ENCODE assay signal across 9 cellular contexts in genomic region chr17:17511971-17512858, GRCh38. TPM values are rescaled to one million over a fixed set of nuclear protein-coding genes. Genes with fewer than 3 reads are reported as not detected.
DNase-seq lines count a peak whose midpoint lies in the region; ATAC-seq and TF ChIP-seq lines count a peak whose summit lies in the region.
"Had no signal": no experiment of that assay in that cellular context is flagged by ENCODE, and none has a peak within 500 bp of the region (broad histone marks: within the 10 kb centered on the region; RNA-seq: fewer than 3 reads in every experiment).

No MANE protein-coding gene starts in this region.

- H3K9ac ChIP-seq in skeletal muscle tissue (ENCODE audit: low read depth in 1 of 3, low read length in 3 of 3) = peak overlapping the region in 2 of 3 donors; percentile 33 to 54

- CTCF ChIA-PET in HEK293 (lab: Yijun Ruan, JAX) = interaction anchor here (0.6 to 4.8 kb wide), 5 partner anchors 11 to 238 kb away, joined by 3 to 19 read pairs (median 4); partner anchors contain the start of gene RASD1

- TF ChIP-seq CTCF in HEK293 (tag by site-specific recombination; IDR thresholded peaks at IDR 0.05) (no peak), fibroblast of villous mesenchyme (IDR thresholded peaks at IDR 0.05; ENCODE audit: insufficient read depth, low read depth, low read length) (no peak)

- H3K36me3 ChIP-seq in HEK293 (ENCODE audit: control insufficient read depth in 2 of 2, insufficient read depth in 1 of 2, low read length in 2 of 2) = no peaks in the 10 kb centered on the region
- no peaks in the 10 kb centered on the region for H3K36me3 ChIP-seq in SJCRH30
- H3K36me3 ChIP-seq in skeletal muscle tissue (ENCODE audit: control insufficient read depth in 3 of 3, insufficient read depth in 3 of 3, low read length in 3 of 3) = no peaks in the 10 kb centered on the region

- H3K4me1 ChIP-seq in HEK293 (ENCODE audit: control insufficient read depth, insufficient read depth, low read length) = no peaks in the 10 kb centered on the region
- peaks cover 80% of the 10 kb centered on the region for H3K4me1 ChIP-seq in SJCRH30
- peaks cover 11 to 35% (median 18%) of the 10 kb centered on the region in 3 donors for H3K4me1 ChIP-seq in skeletal muscle tissue (ENCODE audit: control insufficient read depth in 3 of 3, insufficient read depth in 3 of 3, low read length in 3 of 3)

- DNase-seq in SJCRH30 = peak; percentile 90 to 92
- DNase-seq in fibroblast of villous mesenchyme (ENCODE audit: low read depth) = peak; percentile 82
- DNase-seq in ecto neural progenitor cell (ENCODE audit: low spot score) = no peak
- DNase-seq: NCI-H1694 treated with DMSO at 0.1 percent for 48 hours, testis had no signal

- no peak overlapping the region for H3K4me3 ChIP-seq in HEK293 (ENCODE audit: low read depth, low read length)
- H3K4me3 ChIP-seq in SJCRH30 = no peak overlapping the region
- H3K4me3 ChIP-seq in fibroblast of villous mesenchyme (ENCODE audit: low read depth, low read length) = no peak overlapping the region
- H3K4me3 ChIP-seq in skeletal muscle tissue (ENCODE audit: low read length in 3 of 3) = no peak overlapping the region
- H3K4me3 ChIP-seq: testis had no signal

- POLR2A ChIA-PET in HEK293 (lab: Yijun Ruan, JAX) = interaction anchor here (0.6 to 1.6 kb wide), 3 partner anchors 16 to 378 kb away, joined by 5 to 13 read pairs (median 5); partner anchors contain the start of genes PEMT and RASD1

- ATAC-seq in HG03135 (IDR thresholded peaks at IDR 0.05; ENCODE audit: unreplicated experiment) (no peak), GM19324 (IDR thresholded peaks at IDR 0.05; ENCODE audit: low FRiP score, unreplicated experiment) (no peak)

- H3K9me3 ChIP-seq in HEK293 (ENCODE audit: control insufficient read depth, insufficient read depth, low read depth, low read length) = no peaks in the 10 kb centered on the region
- H3K9me3 ChIP-seq in SJCRH30 (replicated peaks) = no peaks in the 10 kb centered on the region
- no peaks in the 10 kb centered on the region for H3K9me3 ChIP-seq in skeletal muscle tissue (ENCODE audit: control insufficient read depth in 3 of 3, low read length in 3 of 3)
- H3K9me3 ChIP-seq: testis had no signal

- H3K27me3 ChIP-seq in SJCRH30 (no peaks in the 10 kb centered on the region), skeletal muscle tissue (ENCODE audit: control insufficient read depth in 3 of 3, insufficient read depth in 3 of 3, low read length in 3 of 3) (no peaks in the 10 kb centered on the region)
- H3K27me3 ChIP-seq: testis had no signal

- H3K27ac ChIP-seq in HEK293 (ENCODE audit: extremely low read depth, low read depth, low read length) (no peak overlapping the region), SJCRH30 (peak overlapping the region; percentile 0; the same call in 1 of the 2 replicates), skeletal muscle tissue (ENCODE audit: low read depth, low read length) (peak overlapping the region; percentile 30)
- H3K27ac ChIP-seq: testis had no signal

TF ChIP-seq in HEK293, 187 proteins besides CTCF, POLR2A, EP300 and RAD21:
- TF ChIP-seq, protein P1, sequence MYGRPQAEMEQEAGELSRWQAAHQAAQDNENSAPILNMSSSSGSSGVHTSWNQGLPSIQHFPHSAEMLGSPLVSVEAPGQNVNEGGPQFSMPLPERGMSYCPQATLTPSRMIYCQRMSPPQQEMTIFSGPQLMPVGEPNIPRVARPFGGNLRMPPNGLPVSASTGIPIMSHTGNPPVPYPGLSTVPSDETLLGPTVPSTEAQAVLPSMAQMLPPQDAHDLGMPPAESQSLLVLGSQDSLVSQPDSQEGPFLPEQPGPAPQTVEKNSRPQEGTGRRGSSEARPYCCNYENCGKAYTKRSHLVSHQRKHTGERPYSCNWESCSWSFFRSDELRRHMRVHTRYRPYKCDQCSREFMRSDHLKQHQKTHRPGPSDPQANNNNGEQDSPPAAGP (tag by site-specific recombination; IDR thresholded peaks at IDR 0.05) = no peak
- TF ChIP-seq SCRT2 (tag by site-specific recombination; IDR thresholded peaks at IDR 0.05) (peak; percentile 32; the same call in 1 of the 2 replicates), OSR2 (tag by site-specific recombination; IDR thresholded peaks at IDR 0.05) (0 out of 2 replicates have a peak, but pooled peaks have one; percentile 26), ZIC2 (tag by site-specific recombination; IDR thresholded peaks at IDR 0.05) (peak; percentile 59)

RNA-seq across cellular contexts. Expression of gene RASD1, which starts 16.0 kb away (rescaled TPM):
- total RNA-seq in SJCRH30 (2014; rRNA removed; shearing (Covaris generic)) = not detected in 2 replicates
- total RNA-seq in fibroblast of villous mesenchyme (0.64 and 0.86 TPM in 2 replicates), skeletal muscle tissue (4.2 TPM)

RNA-seq across cellular contexts. Expression of gene MED9, which starts 35.4 kb away (rescaled TPM):
- 84.4 and 88.9 TPM in 2 replicates for total RNA-seq in SJCRH30 (2014; rRNA removed; shearing (Covaris generic))
- total RNA-seq in fibroblast of villous mesenchyme (11.2 and 12.2 TPM in 2 replicates), skeletal muscle tissue (12.5 TPM)
